ENCODE assay signal across 10 cellular contexts in genomic region chr10:77350711-77351119, GRCh38.
A peak's percentile ranks its signal among the peaks of the same experiment; 100 is the strongest.
DNase-seq lines count a peak whose midpoint lies in the region; ATAC-seq and TF ChIP-seq lines count a peak whose summit lies in the region.
"Had no signal": no experiment of that assay in that cellular context is flagged by ENCODE, and none has a peak within 500 bp of the region (broad histone marks: within the 10 kb centered on the region; RNA-seq: fewer than 3 reads in every experiment).

No MANE protein-coding gene starts in this region.

- TF ChIP-seq CTCF in astrocyte of the cerebellum (IDR thresholded peaks at IDR 0.05; ENCODE audit: low read depth, low read length, missing control alignments), result no peak

- WGBS in mesodermal cell (ENCODE audit: insufficient coverage in 2 of 2), 2 experiments, result 75% methylated on average over 1 of the region's 1 CpG; no CpG with 5 or more reads in 1 of the 2 experiments

- peak overlapping the region; percentile 36 for H3K27ac ChIP-seq in mesodermal cell (ENCODE audit: low read depth, low read length, severe bottlenecking)

- in situ Hi-C loops in astrocyte of the cerebellum (cut with HindIII; ENCODE audit: low sequenced_read_pairs), result no loop called here

- H3K4me3 ChIP-seq in astrocyte of the cerebellum (ENCODE audit: low read depth, low read length) (no peak overlapping the region), mesodermal cell (ENCODE audit: extremely low read depth, insufficient read depth, low read length, poor library complexity, severe bottlenecking) (no peak overlapping the region)

- peaks cover 28% of the 10 kb centered on the region for H3K4me1 ChIP-seq in mesodermal cell (ENCODE audit: control insufficient read depth, insufficient read depth, low read length, poor library complexity, severe bottlenecking)

- DNase-seq in AG08396 (ENCODE audit: low spot score), result peak; percentile 94
- DNase-seq in astrocyte of the cerebellum (ENCODE audit: low read depth), result peak; percentile 97
- DNase-seq in DMS114 treated with DMSO at 0.1 percent for 48 hours (lab: John Stamatoyannopoulos, UW; ENCODE audit: unreplicated experiment), result no peak
- DNase-seq in mesenteric fat pad (ENCODE audit: low spot score), result no peak
- DNase-seq in cerebellar nuclear complex (lab: John Stamatoyannopoulos, UW), result no peak
- DNase-seq: effector CD8-positive, alpha-beta T cell; NCI-H446 had no signal

- H3K36me3 ChIP-seq in mesodermal cell (ENCODE audit: control insufficient read depth, insufficient read depth, low read length), result no peaks in the 10 kb centered on the region

- no peaks in the 10 kb centered on the region for H3K9me3 ChIP-seq in mesodermal cell (ENCODE audit: control insufficient read depth, low read length)

- ATAC-seq in HG02798 (IDR thresholded peaks at IDR 0.05; ENCODE audit: poor library complexity, unreplicated experiment) (peak; percentile 43), GM18873 (IDR thresholded peaks at IDR 0.05; ENCODE audit: low FRiP score, unreplicated experiment) (no peak)

Comparison
In these comparisons a context has a peak if more than half of its experiments do, and no peak if none do; other contexts are left out.
1. DNase-seq: peak in AG08396 (single experiment) and astrocyte of the cerebellum (single experiment); none in DMS114 treated with DMSO at 0.1 percent for 48 hours (single experiment), mesenteric fat pad (single experiment) and cerebellar nuclear complex (0 of 2).